Comparison of ENCODE assay signal across 12 cellular contexts in the genomic region with DNA sequence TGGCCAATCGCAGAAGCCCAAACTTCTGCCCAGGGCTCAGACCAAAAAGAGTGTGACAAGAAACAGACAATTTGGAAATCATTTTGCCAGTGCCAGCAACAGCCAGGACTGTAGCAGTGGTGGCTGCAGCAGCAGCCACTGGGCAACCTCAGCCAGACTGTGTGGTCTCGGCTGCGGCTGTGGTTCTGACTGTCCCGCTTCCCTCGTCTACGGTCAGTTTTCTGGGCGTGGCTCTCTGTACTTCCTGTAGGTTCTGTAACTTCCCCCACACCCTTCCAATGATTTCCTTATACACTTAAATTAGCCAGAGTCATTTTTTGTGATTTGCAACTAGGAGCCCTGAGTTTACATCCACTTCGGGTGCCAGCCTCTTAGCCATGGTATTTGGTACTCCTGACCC. TPM values are rescaled to one million over a fixed set of nuclear protein-coding genes. Genes with fewer than 3 reads are reported as not detected.
DNase-seq lines count a peak whose midpoint lies in the region; ATAC-seq and TF ChIP-seq lines count a peak whose summit lies in the region.
"Had no signal": no experiment of that assay in that cellular context is flagged by ENCODE, and none has a peak within 500 bp of the region (broad histone marks: within the 10 kb centered on the region; RNA-seq: fewer than 3 reads in every experiment).

No MANE protein-coding gene starts in this region.

- H3K4me3 ChIP-seq in left lung (no peak overlapping the region), transverse colon (no peak overlapping the region)
- H3K4me3 ChIP-seq: tibial nerve had no signal

- no peaks in the 10 kb centered on the region for H3K9me3 Mint-ChIP-seq in activated CD4-positive, alpha-beta memory T cell treated with anti-CD3 and anti-CD28 coated beads, Interleukin-2, amount 10 ng/mL, durations not matched to agents 7 days and 5 days
- H3K9me3 Mint-ChIP-seq in activated CD4-positive, alpha-beta memory T cell treated with anti-CD3 and anti-CD28 coated beads for 36 hours = no peaks in the 10 kb centered on the region
- H3K9me3 Mint-ChIP-seq in activated T-helper 17 cell treated with anti-CD3 and anti-CD28 coated beads, Interleukin-2, amount 50 U/mL, for 72 hours = no peaks in the 10 kb centered on the region
- H3K9me3 Mint-ChIP-seq: T-helper 1 cell treated with Interleukin-12 subunit alpha and Interleukin-12 subunit beta and Interleukin-4 antibody, amounts not matched to agents 30 μg/mL and 1 μg/mL, for 36 hours had no signal

- H3K9me3 ChIP-seq in left lung (no peaks in the 10 kb centered on the region), transverse colon (no peaks in the 10 kb centered on the region)
- H3K9me3 ChIP-seq: tibial nerve had no signal

- intact Hi-C loops in activated CD4-positive, alpha-beta memory T cell treated with anti-CD3 and anti-CD28 coated beads for 36 hours (cut with micrococcal nuclease) = no loop called here
- intact Hi-C loops in left lung (cut with DNase I) = no loop called here
- intact Hi-C loops in transverse colon (cut with DNase I; ENCODE audit: low total_unique reads) = no loop called here

- ATAC-seq in activated T-helper 17 cell treated with anti-CD3 and anti-CD28 coated beads, Interleukin-2, amount 50 U/mL, for 72 hours (replicated peaks) = peak; percentile 46
- ATAC-seq in left lung (peak; percentile 54), HG02623 (IDR thresholded peaks at IDR 0.05; ENCODE audit: unreplicated experiment) (no peak)

- peaks cover 3 to 39% of the 10 kb centered on the region in 2 donors for H3K4me1 ChIP-seq in left lung
- peaks cover 4 to 45% (median 24%) of the 10 kb centered on the region in 4 donors for H3K4me1 ChIP-seq in transverse colon

- no peak overlapping the region for H3K27ac Mint-ChIP-seq in activated CD4-positive, alpha-beta memory T cell treated with anti-CD3 and anti-CD28 coated beads, Interleukin-2, amount 10 ng/mL, durations not matched to agents 7 days and 5 days
- H3K27ac Mint-ChIP-seq in activated CD4-positive, alpha-beta memory T cell treated with anti-CD3 and anti-CD28 coated beads for 36 hours = no peak overlapping the region
- H3K27ac Mint-ChIP-seq in activated T-helper 17 cell treated with anti-CD3 and anti-CD28 coated beads, Interleukin-2, amount 50 U/mL, for 72 hours = peak overlapping the region; percentile 37
- H3K27ac Mint-ChIP-seq: T-helper 1 cell treated with Interleukin-12 subunit alpha and Interleukin-12 subunit beta and Interleukin-4 antibody, amounts not matched to agents 30 μg/mL and 1 μg/mL, for 36 hours had no signal

- H3K4me1 Mint-ChIP-seq in activated CD4-positive, alpha-beta memory T cell treated with anti-CD3 and anti-CD28 coated beads, Interleukin-2, amount 10 ng/mL, durations not matched to agents 7 days and 5 days = peaks cover 22% of the 10 kb centered on the region
- H3K4me1 Mint-ChIP-seq in activated CD4-positive, alpha-beta memory T cell treated with anti-CD3 and anti-CD28 coated beads for 36 hours (ENCODE audit: low read depth) = peaks cover 25% of the 10 kb centered on the region
- H3K4me1 Mint-ChIP-seq in activated T-helper 17 cell treated with anti-CD3 and anti-CD28 coated beads, Interleukin-2, amount 50 U/mL, for 72 hours = peaks cover 37% of the 10 kb centered on the region

- POLR2A ChIA-PET in activated CD4-positive, alpha-beta memory T cell treated with anti-CD3 and anti-CD28 coated beads, Interleukin-2, amount 10 ng/mL, durations not matched to agents 7 days and 5 days (lab: Charles Lee) = no interaction called here
- POLR2A ChIA-PET in activated CD4-positive, alpha-beta memory T cell treated with anti-CD3 and anti-CD28 coated beads for 36 hours (lab: Charles Lee) = no interaction called here

- H3K27me3 Mint-ChIP-seq in activated CD4-positive, alpha-beta memory T cell treated with anti-CD3 and anti-CD28 coated beads, Interleukin-2, amount 10 ng/mL, durations not matched to agents 7 days and 5 days = peaks cover 42% of the 10 kb centered on the region
- H3K27me3 Mint-ChIP-seq in activated CD4-positive, alpha-beta memory T cell treated with anti-CD3 and anti-CD28 coated beads for 36 hours = peaks cover 18% of the 10 kb centered on the region
- no peaks in the 10 kb centered on the region for H3K27me3 Mint-ChIP-seq in activated T-helper 17 cell treated with anti-CD3 and anti-CD28 coated beads, Interleukin-2, amount 50 U/mL, for 72 hours

- H3K36me3 Mint-ChIP-seq in activated CD4-positive, alpha-beta memory T cell treated with anti-CD3 and anti-CD28 coated beads, Interleukin-2, amount 10 ng/mL, durations not matched to agents 7 days and 5 days (ENCODE audit: low read depth) = no peaks in the 10 kb centered on the region
- H3K36me3 Mint-ChIP-seq in activated CD4-positive, alpha-beta memory T cell treated with anti-CD3 and anti-CD28 coated beads for 36 hours = no peaks in the 10 kb centered on the region
- H3K36me3 Mint-ChIP-seq in activated T-helper 17 cell treated with anti-CD3 and anti-CD28 coated beads, Interleukin-2, amount 50 U/mL, for 72 hours (ENCODE audit: low read depth) = no peaks in the 10 kb centered on the region

- no peaks in the 10 kb centered on the region for H3K36me3 ChIP-seq in left lung
- H3K36me3 ChIP-seq in transverse colon = no peaks in the 10 kb centered on the region
- H3K36me3 ChIP-seq: tibial nerve had no signal

- DNase-seq in activated CD4-positive, alpha-beta memory T cell treated with anti-CD3 and anti-CD28 coated beads, Interleukin-2, amount 10 ng/mL, durations not matched to agents 7 days and 5 days = peak; percentile 21
- DNase-seq in activated CD4-positive, alpha-beta memory T cell treated with anti-CD3 and anti-CD28 coated beads for 36 hours = no peak
- DNase-seq in left lung = peak; percentile 61 to 86
- peak; percentile 56 for DNase-seq in transverse colon
- DNase-seq in NCI-H82 (lab: John Stamatoyannopoulos, UW) = no peak
- DNase-seq in germinal center (ENCODE audit: low spot score) = no peak
- DNase-seq: 8988T, NCI-H526 treated with DMSO at 0.1 percent for 48 hours had no signal

- WGBS in transverse colon (ENCODE audit: low coverage in 1 of 2), 2 donors = 39 to 67% methylated on average over 2 to 8 of the region's 8 CpGs

- no peak for TF ChIP-seq EP300 in transverse colon (IDR thresholded peaks at IDR 0.05; ENCODE audit: low read depth)

- H3K27me3 ChIP-seq in left lung (no peaks in the 10 kb centered on the region), transverse colon (no peaks in the 10 kb centered on the region)
- H3K27me3 ChIP-seq: tibial nerve had no signal

- TF ChIP-seq POLR2A in transverse colon (IDR thresholded peaks at IDR 0.05) = no peak

- no peak overlapping the region for H3K4me3 Mint-ChIP-seq in activated CD4-positive, alpha-beta memory T cell treated with anti-CD3 and anti-CD28 coated beads, Interleukin-2, amount 10 ng/mL, durations not matched to agents 7 days and 5 days
- no peak overlapping the region for H3K4me3 Mint-ChIP-seq in activated CD4-positive, alpha-beta memory T cell treated with anti-CD3 and anti-CD28 coated beads for 36 hours
- H3K4me3 Mint-ChIP-seq in activated T-helper 17 cell treated with anti-CD3 and anti-CD28 coated beads, Interleukin-2, amount 50 U/mL, for 72 hours = peak overlapping the region; percentile 28
- H3K4me3 Mint-ChIP-seq: T-helper 1 cell treated with Interleukin-12 subunit alpha and Interleukin-12 subunit beta and Interleukin-4 antibody, amounts not matched to agents 30 μg/mL and 1 μg/mL, for 36 hours had no signal

- CTCF ChIA-PET in activated CD4-positive, alpha-beta memory T cell treated with anti-CD3 and anti-CD28 coated beads, Interleukin-2, amount 10 ng/mL, durations not matched to agents 7 days and 5 days (lab: Charles Lee) = no interaction called here
- CTCF ChIA-PET in activated CD4-positive, alpha-beta memory T cell treated with anti-CD3 and anti-CD28 coated beads for 36 hours (lab: Charles Lee) = no interaction called here

- peak overlapping the region in 1 of 2 donors; percentile 48 for H3K27ac ChIP-seq in left lung
- H3K27ac ChIP-seq in transverse colon = peak overlapping the region in 1 of 4 donors; percentile 12
- H3K27ac ChIP-seq: tibial nerve had no signal

- no peak for TF ChIP-seq CTCF in left lung (IDR thresholded peaks at IDR 0.05)
- no peak for TF ChIP-seq CTCF in transverse colon (IDR thresholded peaks at IDR 0.05)

- in situ Hi-C loops in transverse colon (cut with MboI; ENCODE audit: low pct_ligation_motif_present in 1 of 4, low pct_unique_long_range_greater_than_20kb in 1 of 4, low sequenced_read_pairs in 3 of 4) = no loop called here

RNA-seq across cellular contexts. Expression of a gene that starts 39.9 kb away (rescaled TPM):
- total RNA-seq in activated CD4-positive, alpha-beta memory T cell treated with anti-CD3 and anti-CD28 coated beads, Interleukin-2, amount 10 ng/mL, durations not matched to agents 7 days and 5 days = 1 to 10 TPM; 1.2 to 1.7 TPM
- total RNA-seq in activated CD4-positive, alpha-beta memory T cell treated with anti-CD3 and anti-CD28 coated beads for 36 hours = 1 to 10 TPM; 1.6 to 2.0 TPM
- 1 to 10 TPM; 2.2 to 8.4 TPM for total RNA-seq in activated T-helper 17 cell treated with anti-CD3 and anti-CD28 coated beads, Interleukin-2, amount 50 U/mL, for 72 hours
- total RNA-seq in left lung (10 to 100 TPM; 21.3 to 24.3 TPM), transverse colon (10 to 100 TPM; 15.0 to 25.4 (median 19.4) TPM)

Comparison
In these comparisons a context has a peak if more than half of its experiments do, and no peak if none do; other contexts are left out.
1. DNase-seq: peak in activated CD4-positive, alpha-beta memory T cell treated with anti-CD3 and anti-CD28 coated beads, Interleukin-2, amount 10 ng/mL, durations not matched to agents 7 days and 5 days (single experiment), left lung (2 of 2) and transverse colon (single experiment); none in activated CD4-positive, alpha-beta memory T cell treated with anti-CD3 and anti-CD28 coated beads for 36 hours (single experiment), NCI-H82 (single experiment) and germinal center (single experiment).